Comparison of ENCODE assay signal across 1 cellular context in the genomic region with DNA sequence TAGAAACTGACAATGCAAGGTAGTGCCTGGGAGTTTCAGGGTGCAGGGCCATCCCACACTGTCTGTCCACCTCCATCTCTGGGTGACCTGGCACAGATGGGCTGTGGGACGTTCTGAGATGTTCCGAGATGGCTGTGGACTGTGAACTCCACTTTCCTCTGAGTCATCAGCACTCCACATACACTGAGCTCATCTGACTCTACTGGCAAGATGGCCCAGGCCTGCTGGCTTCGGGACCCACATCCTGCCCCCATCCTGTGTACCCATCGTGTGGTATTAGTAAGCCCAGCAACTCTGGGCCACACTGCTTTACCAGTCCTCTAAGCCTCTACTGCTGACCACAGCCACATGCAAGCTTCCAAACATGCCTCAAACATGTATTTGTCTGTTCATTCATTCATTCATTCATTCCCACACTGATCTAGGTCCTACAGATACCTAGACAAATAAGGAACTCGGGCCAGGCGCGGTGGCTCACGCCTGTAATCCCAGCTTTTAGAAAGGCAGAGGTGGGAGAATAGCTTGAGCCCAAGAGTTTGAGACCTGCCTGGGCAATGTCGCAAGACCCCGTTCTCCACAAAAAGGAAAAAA.
TF ChIP-seq lines count a peak whose summit lies in the region.

No MANE protein-coding gene starts in this region.

TF ChIP-seq in GM23338, 12 proteins besides CTCF, POLR2A, EP300 and RAD21 (continued from another document):
- TF ChIP-seq EZH2 (IDR thresholded peaks at IDR 0.05; ENCODE audit: low read depth, unreplicated experiment) (no peak), NANOG (IDR thresholded peaks at IDR 0.05; ENCODE audit: borderline replicate concordance) (no peak), JUNB (IDR thresholded peaks at IDR 0.05; ENCODE audit: unreplicated experiment) (no peak), REST (IDR thresholded peaks at IDR 0.05; ENCODE audit: unreplicated experiment) (no peak), EZH2phosphoT487 (IDR thresholded peaks at IDR 0.05; ENCODE audit: unreplicated experiment) (no peak), STAT1 (IDR thresholded peaks at IDR 0.05; ENCODE audit: unreplicated experiment) (no peak), POLR2AphosphoS5 (IDR thresholded peaks at IDR 0.05; ENCODE audit: low read depth) (no peak), CREB1 (CRISPR knock-in tag; IDR thresholded peaks at IDR 0.05; ENCODE audit: low read depth) (no peak), ETS1 (IDR thresholded peaks at IDR 0.05) (no peak), ZNF331 (CRISPR knock-in tag; IDR thresholded peaks at IDR 0.05; ENCODE audit: low read depth) (no peak)
